ENCODE assay signal across 1 cellular context in the genomic region with DNA sequence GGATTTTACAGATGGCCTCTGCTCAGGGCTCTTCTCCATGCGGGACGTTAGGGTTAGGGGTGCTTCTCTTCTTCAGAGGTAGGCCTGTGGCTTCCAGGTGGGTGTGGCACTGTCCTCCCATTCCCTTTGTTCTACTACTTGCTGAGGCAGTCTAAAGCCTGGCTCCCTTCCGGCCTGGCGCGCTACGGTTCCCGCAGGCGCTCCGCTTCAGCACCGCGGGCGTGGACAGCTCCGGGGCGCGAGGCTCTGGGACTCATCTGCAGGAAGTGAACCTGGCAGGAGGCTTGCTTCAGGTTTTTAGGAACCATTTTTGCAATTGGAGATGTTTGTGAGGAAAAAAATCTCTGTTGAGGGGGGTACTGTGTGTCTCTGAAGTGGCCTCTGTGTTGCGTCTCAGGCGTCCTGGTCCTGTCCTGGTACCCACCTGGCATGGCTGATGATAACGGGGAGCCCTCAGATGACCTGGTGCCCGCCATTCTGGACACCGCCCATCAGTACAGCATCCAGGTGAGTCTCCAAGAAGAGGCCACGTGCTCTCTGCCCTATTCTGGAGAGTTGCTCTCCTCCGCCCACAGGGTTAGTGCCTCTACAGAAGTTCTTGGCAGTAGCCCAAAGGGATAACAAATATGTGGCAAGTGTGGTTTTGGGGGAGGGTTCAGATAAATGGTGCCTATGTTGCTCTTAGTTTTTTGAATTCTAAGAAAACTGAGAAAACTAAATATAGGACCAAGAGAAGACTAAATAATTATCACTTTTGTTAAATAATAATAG.
TF ChIP-seq lines count a peak whose summit lies in the region.

No MANE protein-coding gene starts in this region.

TF ChIP-seq in K562, 482 proteins besides CTCF, POLR2A, EP300 and RAD21 (continued from another document and continues in another):
- TF ChIP-seq, protein P1, sequence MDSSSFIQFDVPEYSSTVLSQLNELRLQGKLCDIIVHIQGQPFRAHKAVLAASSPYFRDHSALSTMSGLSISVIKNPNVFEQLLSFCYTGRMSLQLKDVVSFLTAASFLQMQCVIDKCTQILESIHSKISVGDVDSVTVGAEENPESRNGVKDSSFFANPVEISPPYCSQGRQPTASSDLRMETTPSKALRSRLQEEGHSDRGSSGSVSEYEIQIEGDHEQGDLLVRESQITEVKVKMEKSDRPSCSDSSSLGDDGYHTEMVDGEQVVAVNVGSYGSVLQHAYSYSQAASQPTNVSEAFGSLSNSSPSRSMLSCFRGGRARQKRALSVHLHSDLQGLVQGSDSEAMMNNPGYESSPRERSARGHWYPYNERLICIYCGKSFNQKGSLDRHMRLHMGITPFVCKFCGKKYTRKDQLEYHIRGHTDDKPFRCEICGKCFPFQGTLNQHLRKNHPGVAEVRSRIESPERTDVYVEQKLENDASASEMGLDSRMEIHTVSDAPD (CRISPR knock-in tag; IDR thresholded peaks at IDR 0.05), result no peak
- TF ChIP-seq, protein P2, sequence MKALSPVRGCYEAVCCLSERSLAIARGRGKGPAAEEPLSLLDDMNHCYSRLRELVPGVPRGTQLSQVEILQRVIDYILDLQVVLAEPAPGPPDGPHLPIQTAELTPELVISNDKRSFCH (CRISPR knock-in tag; IDR thresholded peaks at IDR 0.05), result no peak
- TF ChIP-seq, protein P2 (tag; IDR thresholded peaks at IDR 0.05), result no peak
- TF ChIP-seq SREBF1 (IDR thresholded peaks at IDR 0.05; ENCODE audit: borderline replicate concordance, low read depth, low read length) (no peak), PHF21A (IDR thresholded peaks at IDR 0.05; ENCODE audit: borderline replicate concordance, low read depth) (no peak), CLOCK (CRISPR knock-in tag; IDR thresholded peaks at IDR 0.05; ENCODE audit: borderline replicate concordance) (no peak), NR2C1 (IDR thresholded peaks at IDR 0.05) (no peak), NR2C1 (tag; IDR thresholded peaks at IDR 0.05) (no peak), TCF3 (CRISPR knock-in tag; IDR thresholded peaks at IDR 0.05) (no peak), ZBTB33 (CRISPR knock-in tag; IDR thresholded peaks at IDR 0.05) (peak; percentile 84), ZNF436 (CRISPR knock-in tag; IDR thresholded peaks at IDR 0.05) (no peak), ZNF23 (CRISPR knock-in tag; IDR thresholded peaks at IDR 0.05) (no peak), ZNF41 (CRISPR knock-in tag; conservative IDR thresholded peaks at IDR 0.05) (no peak), U2AF2 (optimal IDR thresholded peaks at IDR 0.05; ENCODE audit: low read depth, low read length) (no peak)
- TF ChIP-seq, protein P3, sequence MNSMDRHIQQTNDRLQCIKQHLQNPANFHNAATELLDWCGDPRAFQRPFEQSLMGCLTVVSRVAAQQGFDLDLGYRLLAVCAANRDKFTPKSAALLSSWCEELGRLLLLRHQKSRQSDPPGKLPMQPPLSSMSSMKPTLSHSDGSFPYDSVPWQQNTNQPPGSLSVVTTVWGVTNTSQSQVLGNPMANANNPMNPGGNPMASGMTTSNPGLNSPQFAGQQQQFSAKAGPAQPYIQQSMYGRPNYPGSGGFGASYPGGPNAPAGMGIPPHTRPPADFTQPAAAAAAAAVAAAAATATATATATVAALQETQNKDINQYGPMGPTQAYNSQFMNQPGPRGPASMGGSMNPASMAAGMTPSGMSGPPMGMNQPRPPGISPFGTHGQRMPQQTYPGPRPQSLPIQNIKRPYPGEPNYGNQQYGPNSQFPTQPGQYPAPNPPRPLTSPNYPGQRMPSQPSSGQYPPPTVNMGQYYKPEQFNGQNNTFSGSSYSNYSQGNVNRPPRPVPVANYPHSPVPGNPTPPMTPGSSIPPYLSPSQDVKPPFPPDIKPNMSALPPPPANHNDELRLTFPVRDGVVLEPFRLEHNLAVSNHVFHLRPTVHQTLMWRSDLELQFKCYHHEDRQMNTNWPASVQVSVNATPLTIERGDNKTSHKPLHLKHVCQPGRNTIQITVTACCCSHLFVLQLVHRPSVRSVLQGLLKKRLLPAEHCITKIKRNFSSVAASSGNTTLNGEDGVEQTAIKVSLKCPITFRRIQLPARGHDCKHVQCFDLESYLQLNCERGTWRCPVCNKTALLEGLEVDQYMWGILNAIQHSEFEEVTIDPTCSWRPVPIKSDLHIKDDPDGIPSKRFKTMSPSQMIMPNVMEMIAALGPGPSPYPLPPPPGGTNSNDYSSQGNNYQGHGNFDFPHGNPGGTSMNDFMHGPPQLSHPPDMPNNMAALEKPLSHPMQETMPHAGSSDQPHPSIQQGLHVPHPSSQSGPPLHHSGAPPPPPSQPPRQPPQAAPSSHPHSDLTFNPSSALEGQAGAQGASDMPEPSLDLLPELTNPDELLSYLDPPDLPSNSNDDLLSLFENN (IDR thresholded peaks at IDR 0.05; ENCODE audit: low read depth in 2 of 2, low read length in 2 of 2), result no peak
- TF ChIP-seq, protein P4, sequence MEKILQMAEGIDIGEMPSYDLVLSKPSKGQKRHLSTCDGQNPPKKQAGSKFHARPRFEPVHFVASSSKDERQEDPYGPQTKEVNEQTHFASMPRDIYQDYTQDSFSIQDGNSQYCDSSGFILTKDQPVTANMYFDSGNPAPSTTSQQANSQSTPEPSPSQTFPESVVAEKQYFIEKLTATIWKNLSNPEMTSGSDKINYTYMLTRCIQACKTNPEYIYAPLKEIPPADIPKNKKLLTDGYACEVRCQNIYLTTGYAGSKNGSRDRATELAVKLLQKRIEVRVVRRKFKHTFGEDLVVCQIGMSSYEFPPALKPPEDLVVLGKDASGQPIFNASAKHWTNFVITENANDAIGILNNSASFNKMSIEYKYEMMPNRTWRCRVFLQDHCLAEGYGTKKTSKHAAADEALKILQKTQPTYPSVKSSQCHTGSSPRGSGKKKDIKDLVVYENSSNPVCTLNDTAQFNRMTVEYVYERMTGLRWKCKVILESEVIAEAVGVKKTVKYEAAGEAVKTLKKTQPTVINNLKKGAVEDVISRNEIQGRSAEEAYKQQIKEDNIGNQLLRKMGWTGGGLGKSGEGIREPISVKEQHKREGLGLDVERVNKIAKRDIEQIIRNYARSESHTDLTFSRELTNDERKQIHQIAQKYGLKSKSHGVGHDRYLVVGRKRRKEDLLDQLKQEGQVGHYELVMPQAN (IDR thresholded peaks at IDR 0.05; ENCODE audit: borderline replicate concordance), result peak; percentile 59; the same call in 1 of the 2 replicates
- TF ChIP-seq, protein P5, sequence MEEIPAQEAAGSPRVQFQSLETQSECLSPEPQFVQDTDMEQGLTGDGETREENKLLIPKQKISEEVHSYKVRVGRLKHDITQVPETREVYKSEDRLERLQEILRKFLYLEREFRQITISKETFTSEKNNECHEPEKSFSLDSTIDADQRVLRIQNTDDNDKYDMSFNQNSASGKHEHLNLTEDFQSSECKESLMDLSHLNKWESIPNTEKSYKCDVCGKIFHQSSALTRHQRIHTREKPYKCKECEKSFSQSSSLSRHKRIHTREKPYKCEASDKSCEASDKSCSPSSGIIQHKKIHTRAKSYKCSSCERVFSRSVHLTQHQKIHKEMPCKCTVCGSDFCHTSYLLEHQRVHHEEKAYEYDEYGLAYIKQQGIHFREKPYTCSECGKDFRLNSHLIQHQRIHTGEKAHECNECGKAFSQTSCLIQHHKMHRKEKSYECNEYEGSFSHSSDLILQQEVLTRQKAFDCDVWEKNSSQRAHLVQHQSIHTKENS (CRISPR knock-in tag; IDR thresholded peaks at IDR 0.05), result no peak
- TF ChIP-seq, protein P6, sequence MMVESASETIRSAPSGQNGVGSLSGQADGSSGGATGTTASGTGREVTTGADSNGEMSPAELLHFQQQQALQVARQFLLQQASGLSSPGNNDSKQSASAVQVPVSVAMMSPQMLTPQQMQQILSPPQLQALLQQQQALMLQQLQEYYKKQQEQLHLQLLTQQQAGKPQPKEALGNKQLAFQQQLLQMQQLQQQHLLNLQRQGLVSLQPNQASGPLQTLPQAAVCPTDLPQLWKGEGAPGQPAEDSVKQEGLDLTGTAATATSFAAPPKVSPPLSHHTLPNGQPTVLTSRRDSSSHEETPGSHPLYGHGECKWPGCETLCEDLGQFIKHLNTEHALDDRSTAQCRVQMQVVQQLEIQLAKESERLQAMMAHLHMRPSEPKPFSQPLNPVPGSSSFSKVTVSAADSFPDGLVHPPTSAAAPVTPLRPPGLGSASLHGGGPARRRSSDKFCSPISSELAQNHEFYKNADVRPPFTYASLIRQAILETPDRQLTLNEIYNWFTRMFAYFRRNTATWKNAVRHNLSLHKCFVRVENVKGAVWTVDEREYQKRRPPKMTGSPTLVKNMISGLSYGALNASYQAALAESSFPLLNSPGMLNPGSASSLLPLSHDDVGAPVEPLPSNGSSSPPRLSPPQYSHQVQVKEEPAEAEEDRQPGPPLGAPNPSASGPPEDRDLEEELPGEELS (CRISPR knock-in tag; IDR thresholded peaks at IDR 0.05; ENCODE audit: borderline replicate concordance), result peak; percentile 92; the same call in 1 of the 2 replicates
- TF ChIP-seq, protein P7, sequence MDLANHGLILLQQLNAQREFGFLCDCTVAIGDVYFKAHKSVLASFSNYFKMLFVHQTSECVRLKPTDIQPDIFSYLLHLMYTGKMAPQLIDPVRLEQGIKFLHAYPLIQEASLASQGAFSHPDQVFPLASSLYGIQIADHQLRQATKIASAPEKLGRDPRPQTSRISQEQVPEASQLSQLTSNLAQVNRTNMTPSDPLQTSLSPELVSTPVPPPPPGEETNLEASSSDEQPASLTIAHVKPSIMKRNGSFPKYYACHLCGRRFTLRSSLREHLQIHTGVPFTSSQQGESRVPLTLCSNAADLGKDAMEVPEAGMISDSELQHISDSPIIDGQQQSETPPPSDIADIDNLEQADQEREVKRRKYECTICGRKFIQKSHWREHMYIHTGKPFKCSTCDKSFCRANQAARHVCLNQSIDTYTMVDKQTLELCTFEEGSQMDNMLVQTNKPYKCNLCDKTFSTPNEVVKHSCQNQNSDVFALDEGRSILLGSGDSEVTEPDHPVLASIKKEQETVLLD (IDR thresholded peaks at IDR 0.05), result no peak
- TF ChIP-seq, protein P8, sequence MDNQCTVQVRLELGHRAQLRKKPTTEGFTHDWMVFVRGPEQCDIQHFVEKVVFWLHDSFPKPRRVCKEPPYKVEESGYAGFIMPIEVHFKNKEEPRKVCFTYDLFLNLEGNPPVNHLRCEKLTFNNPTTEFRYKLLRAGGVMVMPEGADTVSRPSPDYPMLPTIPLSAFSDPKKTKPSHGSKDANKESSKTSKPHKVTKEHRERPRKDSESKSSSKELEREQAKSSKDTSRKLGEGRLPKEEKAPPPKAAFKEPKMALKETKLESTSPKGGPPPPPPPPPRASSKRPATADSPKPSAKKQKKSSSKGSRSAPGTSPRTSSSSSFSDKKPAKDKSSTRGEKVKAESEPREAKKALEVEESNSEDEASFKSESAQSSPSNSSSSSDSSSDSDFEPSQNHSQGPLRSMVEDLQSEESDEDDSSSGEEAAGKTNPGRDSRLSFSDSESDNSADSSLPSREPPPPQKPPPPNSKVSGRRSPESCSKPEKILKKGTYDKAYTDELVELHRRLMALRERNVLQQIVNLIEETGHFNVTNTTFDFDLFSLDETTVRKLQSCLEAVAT (IDR thresholded peaks at IDR 0.05), result no peak
- TF ChIP-seq, protein P9, sequence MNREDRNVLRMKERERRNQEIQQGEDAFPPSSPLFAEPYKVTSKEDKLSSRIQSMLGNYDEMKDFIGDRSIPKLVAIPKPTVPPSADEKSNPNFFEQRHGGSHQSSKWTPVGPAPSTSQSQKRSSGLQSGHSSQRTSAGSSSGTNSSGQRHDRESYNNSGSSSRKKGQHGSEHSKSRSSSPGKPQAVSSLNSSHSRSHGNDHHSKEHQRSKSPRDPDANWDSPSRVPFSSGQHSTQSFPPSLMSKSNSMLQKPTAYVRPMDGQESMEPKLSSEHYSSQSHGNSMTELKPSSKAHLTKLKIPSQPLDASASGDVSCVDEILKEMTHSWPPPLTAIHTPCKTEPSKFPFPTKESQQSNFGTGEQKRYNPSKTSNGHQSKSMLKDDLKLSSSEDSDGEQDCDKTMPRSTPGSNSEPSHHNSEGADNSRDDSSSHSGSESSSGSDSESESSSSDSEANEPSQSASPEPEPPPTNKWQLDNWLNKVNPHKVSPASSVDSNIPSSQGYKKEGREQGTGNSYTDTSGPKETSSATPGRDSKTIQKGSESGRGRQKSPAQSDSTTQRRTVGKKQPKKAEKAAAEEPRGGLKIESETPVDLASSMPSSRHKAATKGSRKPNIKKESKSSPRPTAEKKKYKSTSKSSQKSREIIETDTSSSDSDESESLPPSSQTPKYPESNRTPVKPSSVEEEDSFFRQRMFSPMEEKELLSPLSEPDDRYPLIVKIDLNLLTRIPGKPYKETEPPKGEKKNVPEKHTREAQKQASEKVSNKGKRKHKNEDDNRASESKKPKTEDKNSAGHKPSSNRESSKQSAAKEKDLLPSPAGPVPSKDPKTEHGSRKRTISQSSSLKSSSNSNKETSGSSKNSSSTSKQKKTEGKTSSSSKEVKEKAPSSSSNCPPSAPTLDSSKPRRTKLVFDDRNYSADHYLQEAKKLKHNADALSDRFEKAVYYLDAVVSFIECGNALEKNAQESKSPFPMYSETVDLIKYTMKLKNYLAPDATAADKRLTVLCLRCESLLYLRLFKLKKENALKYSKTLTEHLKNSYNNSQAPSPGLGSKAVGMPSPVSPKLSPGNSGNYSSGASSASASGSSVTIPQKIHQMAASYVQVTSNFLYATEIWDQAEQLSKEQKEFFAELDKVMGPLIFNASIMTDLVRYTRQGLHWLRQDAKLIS (CRISPR knock-in tag; IDR thresholded peaks at IDR 0.05), result peak; percentile 72; the same call in 1 of the 2 replicates
